8 cellular contexts compared by ENCODE assay signal in the genomic region with DNA sequence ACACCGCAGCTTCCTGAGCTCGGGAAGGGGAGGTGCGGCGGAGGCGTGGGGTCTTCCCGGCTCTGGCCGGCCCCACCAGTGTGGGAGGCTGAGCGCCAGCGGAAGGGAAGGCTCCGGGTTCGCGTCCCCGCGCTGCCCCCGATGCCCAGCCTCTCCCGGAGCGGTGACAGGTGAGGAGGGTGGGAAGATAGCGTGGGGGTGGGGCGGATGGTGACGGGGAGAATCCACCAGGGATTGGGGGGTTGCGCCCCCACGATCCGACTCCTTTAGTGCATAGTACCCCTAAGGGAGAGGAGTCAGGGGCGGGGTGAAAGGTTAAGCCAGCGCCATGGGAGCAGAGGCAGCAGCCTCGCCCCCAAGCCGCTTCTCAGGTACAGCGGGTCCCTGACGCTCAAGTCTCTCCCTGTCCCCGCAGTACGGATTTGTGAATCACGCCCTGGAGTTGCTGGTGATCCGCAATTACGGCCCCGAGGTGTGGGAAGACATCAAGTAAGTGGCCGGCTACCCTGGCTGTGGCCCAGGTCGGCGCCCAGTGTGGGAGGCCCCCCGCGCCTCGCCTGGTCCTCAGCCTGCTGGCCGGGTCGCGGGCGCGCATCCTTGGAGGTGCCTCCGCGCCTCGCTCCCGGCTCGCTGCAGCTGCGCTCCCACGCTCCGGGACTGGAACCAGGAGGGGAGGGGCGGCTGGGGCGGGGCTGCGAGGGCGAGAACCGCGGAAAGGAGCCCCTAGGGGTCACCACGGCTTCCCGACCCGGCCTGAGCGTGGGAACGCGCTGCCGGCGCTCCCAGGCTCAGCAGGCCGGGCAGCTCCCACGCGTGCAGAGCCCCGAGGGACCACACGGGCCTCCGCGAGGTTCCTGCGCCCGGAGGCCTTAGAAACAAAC. TPM values are rescaled to one million over a fixed set of nuclear protein-coding genes. Genes with fewer than 3 reads are reported as not detected.
A peak's percentile ranks its signal among the peaks of the same experiment; 100 is the strongest.
DNase-seq lines count a peak whose midpoint lies in the region; ATAC-seq and TF ChIP-seq lines count a peak whose summit lies in the region.

No MANE protein-coding gene starts in this region.

- DNase-seq in AG08396 (ENCODE audit: low spot score) (peak; percentile 41), foreskin fibroblast (peak in 1 of 2 donors; percentile 43), NCI-H1048 (lab: John Stamatoyannopoulos, UW) (no peak), HuH-7 (ENCODE audit: low spot score) (no peak)
- DNase-seq in activated CD4-positive, alpha-beta T cell treated with anti-CD3 and anti-CD28 coated beads, Interleukin-2, amount 10 ng/mL, durations not matched to agents 7 days and 5 days = no peak

- peaks cover 35% of the 10 kb centered on the region for H3K27me3 Mint-ChIP-seq in activated CD4-positive, alpha-beta T cell treated with anti-CD3 and anti-CD28 coated beads, Interleukin-2, amount 10 ng/mL, durations not matched to agents 7 days and 5 days
- no peaks in the 10 kb centered on the region for H3K27me3 Mint-ChIP-seq in nephron (ENCODE audit: low read depth)

- ATAC-seq in GM18909 (IDR thresholded peaks at IDR 0.05; ENCODE audit: poor library complexity, unreplicated experiment) (peak; percentile 33), HG03280 (IDR thresholded peaks at IDR 0.05; ENCODE audit: unreplicated experiment) (peak; percentile 15)

- H3K4me3 ChIP-seq in foreskin fibroblast (ENCODE audit: low read depth in 1 of 2, low read length in 2 of 2) = peak overlapping the region; percentile 59 to 82

- CTCF ChIA-PET in activated CD4-positive, alpha-beta T cell treated with anti-CD3 and anti-CD28 coated beads, Interleukin-2, amount 10 ng/mL, durations not matched to agents 7 days and 5 days (lab: Charles Lee) = interaction anchor here (0.9 kb wide), 1 partner anchor 14 kb away, joined by 3 read pairs; no protein-coding TSS in a partner anchor

- H3K4me1 Mint-ChIP-seq in activated CD4-positive, alpha-beta T cell treated with anti-CD3 and anti-CD28 coated beads, Interleukin-2, amount 10 ng/mL, durations not matched to agents 7 days and 5 days = peaks cover 6% of the 10 kb centered on the region
- peaks cover 28% of the 10 kb centered on the region for H3K4me1 Mint-ChIP-seq in nephron

- no peak overlapping the region for H3K27ac Mint-ChIP-seq in activated CD4-positive, alpha-beta T cell treated with anti-CD3 and anti-CD28 coated beads, Interleukin-2, amount 10 ng/mL, durations not matched to agents 7 days and 5 days
- peak overlapping the region in 1 of 3 experiments; percentile 95 for H3K27ac Mint-ChIP-seq in nephron

- no peaks in the 10 kb centered on the region for H3K9me3 Mint-ChIP-seq in activated CD4-positive, alpha-beta T cell treated with anti-CD3 and anti-CD28 coated beads, Interleukin-2, amount 10 ng/mL, durations not matched to agents 7 days and 5 days
- no peaks in the 10 kb centered on the region for H3K9me3 Mint-ChIP-seq in nephron

- H3K36me3 Mint-ChIP-seq in activated CD4-positive, alpha-beta T cell treated with anti-CD3 and anti-CD28 coated beads, Interleukin-2, amount 10 ng/mL, durations not matched to agents 7 days and 5 days (ENCODE audit: low read depth) = no peaks in the 10 kb centered on the region
- peaks cover 2% of the 10 kb centered on the region for H3K36me3 Mint-ChIP-seq in nephron (ENCODE audit: low read depth)

- TF ChIP-seq CTCF in foreskin fibroblast (IDR thresholded peaks at IDR 0.05; ENCODE audit: low read depth, low read length) = no peak
- no peak for TF ChIP-seq CTCF in nephron (IDR thresholded peaks at IDR 0.05; ENCODE audit: unreplicated experiment in 3 of 3)

- POLR2A ChIA-PET in activated CD4-positive, alpha-beta T cell treated with anti-CD3 and anti-CD28 coated beads, Interleukin-2, amount 10 ng/mL, durations not matched to agents 7 days and 5 days (lab: Charles Lee) = no interaction called here

- H3K4me3 Mint-ChIP-seq in activated CD4-positive, alpha-beta T cell treated with anti-CD3 and anti-CD28 coated beads, Interleukin-2, amount 10 ng/mL, durations not matched to agents 7 days and 5 days = peak overlapping the region; percentile 32
- H3K4me3 Mint-ChIP-seq in nephron = peak overlapping the region; percentile 80 to 88 (median 87)

RNA-seq across cellular contexts. Expression of gene GUCY1B1, which starts 0.8 kb away (rescaled TPM):
- under 1 TPM; 0.12 to 0.29 TPM for total RNA-seq in activated CD4-positive, alpha-beta T cell treated with anti-CD3 and anti-CD28 coated beads, Interleukin-2, amount 10 ng/mL, durations not matched to agents 7 days and 5 days
